ENCODE assay signal across 8 cellular contexts in genomic region chr19:52028780-52029123, GRCh38. TPM values are rescaled to one million over a fixed set of nuclear protein-coding genes. Genes with fewer than 3 reads are reported as not detected.
DNase-seq lines count a peak whose midpoint lies in the region; ATAC-seq and TF ChIP-seq lines count a peak whose summit lies in the region.

No MANE protein-coding gene starts in this region.

- H2AFZ ChIP-seq in HCT116 (ENCODE audit: low read depth, low read length, poor library complexity, severe bottlenecking) (no peak overlapping the region), OCI-LY3 (ENCODE audit: low read depth, low read length) (peak overlapping the region; percentile 96)

- RAD21 ChIA-PET in HCT116 (lab: Charles Lee; ENCODE audit: low non-redundant PET in 1 of 2, low total read pairs in 2 of 2, uncharacterized antibody in 2 of 2, unreplicated experiment in 2 of 2): interaction anchor here in 1 of 2 experiments (1.0 kb wide), 1 partner anchor 161 kb away, joined by 3 read pairs; the partner anchor contains the start of gene PPP2R1A

- H4K20me1 ChIP-seq in HCT116 (ENCODE audit: insufficient read depth) (no peaks in the 10 kb centered on the region), OCI-LY3 (ENCODE audit: insufficient read depth, low read length) (no peaks in the 10 kb centered on the region)

- H3K27me3 ChIP-seq in HCT116 (ENCODE audit: insufficient read depth, low read length): no peaks in the 10 kb centered on the region
- H3K27me3 ChIP-seq in OCI-LY3 (ENCODE audit: low read depth, low read length): no peaks in the 10 kb centered on the region
- no peaks in the 10 kb centered on the region for H3K27me3 ChIP-seq in neutrophil

- no peak for TF ChIP-seq POLR2A in HCT116 (IDR thresholded peaks at IDR 0.05; ENCODE audit: borderline replicate concordance, extremely low read depth, insufficient read depth, insufficient read length)

- POLR2A ChIA-PET in HCT116 (lab: Charles Lee): interaction anchor here (0.6 kb wide), 1 partner anchor 161 kb away, joined by 8 read pairs; the partner anchor contains the start of gene PPP2R1A

- peak; percentile 76 for DNase-seq in DMS79 treated with DMSO at 0.1 percent for 48 hours (lab: John Stamatoyannopoulos, UW)
- no peak for DNase-seq in HCT116 (ENCODE audit: low read depth, low spot score)
- DNase-seq in epithelial cell of proximal tubule (ENCODE audit: low read depth): no peak
- DNase-seq in SIG-M5 treated with dmso at 0.1 percent for 504 hours (lab: John Stamatoyannopoulos, UW; ENCODE audit: unreplicated experiment): no peak
- no peak for DNase-seq in germinal center (ENCODE audit: low spot score)
- DNase-seq in C1 segment of cervical spinal cord (lab: John Stamatoyannopoulos, UW): no peak

- H3K36me3 ChIP-seq in HCT116 (ENCODE audit: control insufficient read depth in 1 of 2, insufficient read depth in 2 of 2, low read length in 2 of 2) (peaks cover 0 to 5% of the 10 kb centered on the region in 2 experiments; a peak in 1 of 4 replicates), OCI-LY3 (replicated peaks; ENCODE audit: low read depth, low read length) (peaks cover 62% of the 10 kb centered on the region), neutrophil (peaks cover 4% of the 10 kb centered on the region)

- peak; percentile 40 for ATAC-seq in HCT116

- intact Hi-C loops in HCT116 (cut with micrococcal nuclease): loop anchor here (1.0 kb wide), 1 partner anchor 42 kb away; the partner anchor contains the start of gene ZNF350

- BruUV-seq in HCT116 (replicated peaks; lab: Mats Ljungman, UMichigan): TSS peak; percentile 83

- no peaks in the 10 kb centered on the region for H3K79me2 ChIP-seq in HCT116 (ENCODE audit: insufficient read depth, low read length)
- peaks cover 21% of the 10 kb centered on the region for H3K79me2 ChIP-seq in OCI-LY3 (ENCODE audit: low read length)

- H3K27ac ChIP-seq in HCT116 (ENCODE audit: low read depth, low read length) (peak overlapping the region; percentile 62; the same call in 1 of the 2 replicates), OCI-LY3 (ENCODE audit: low read length) (peak overlapping the region; percentile 71), neutrophil (peak overlapping the region; percentile 87)

- no peak for TF ChIP-seq CTCF in HCT116 (IDR thresholded peaks at IDR 0.05 in 2 of 3, conservative IDR thresholded peaks at IDR 0.05 in 1 of 3; ENCODE audit: borderline replicate concordance in 1 of 3, insufficient read depth in 1 of 3, low read depth in 2 of 3, low read length in 2 of 3)
- TF ChIP-seq CTCF in OCI-LY3 (IDR thresholded peaks at IDR 0.05; ENCODE audit: low read depth, low read length): no peak
- no peak for TF ChIP-seq CTCF in epithelial cell of proximal tubule (conservative IDR thresholded peaks at IDR 0.05; ENCODE audit: low read depth, low read length)
- no peak for TF ChIP-seq CTCF in neutrophil (IDR thresholded peaks at IDR 0.05)

- TF ChIP-seq RAD21 in HCT116 (IDR thresholded peaks at IDR 0.05; ENCODE audit: low read depth): no peak

- no peaks in the 10 kb centered on the region for H3K4me1 ChIP-seq in HCT116 (ENCODE audit: control insufficient read depth in 1 of 2, insufficient read depth in 2 of 2, low read length in 2 of 2)
- H3K4me1 ChIP-seq in OCI-LY3 (ENCODE audit: low read length): peaks cover 11% of the 10 kb centered on the region
- peaks cover 16 to 17% of the 10 kb centered on the region in 2 experiments for H3K4me1 ChIP-seq in neutrophil (ENCODE audit: control insufficient read depth in 1 of 2, insufficient read depth in 1 of 2, low read depth in 1 of 2, low read length in 1 of 2)

- H3K9me3 ChIP-seq in HCT116 (ENCODE audit: control insufficient read depth in 1 of 2, insufficient read depth in 1 of 2, low read depth in 1 of 2, low read length in 2 of 2): peaks cover 13 to 18% of the 10 kb centered on the region in 2 experiments; a peak in 2 of 4 replicates
- H3K9me3 ChIP-seq in OCI-LY3 (ENCODE audit: insufficient read depth, low read length): peaks cover 38% of the 10 kb centered on the region
- peaks cover 17% of the 10 kb centered on the region for H3K9me3 ChIP-seq in neutrophil

- peak overlapping the region; percentile 57 to 63 for H3K4me3 ChIP-seq in HCT116 (replicated peaks in 1 of 2; ENCODE audit: low read depth in 1 of 2, low read length in 2 of 2)
- H3K4me3 ChIP-seq in OCI-LY3 (ENCODE audit: low read length): peak overlapping the region; percentile 91
- H3K4me3 ChIP-seq in epithelial cell of proximal tubule (ENCODE audit: low read depth, low read length): peak overlapping the region; percentile 77
- H3K4me3 ChIP-seq in neutrophil (ENCODE audit: low read depth in 1 of 2, low read length in 1 of 2): peak overlapping the region; percentile 67 to 86

- no peaks in the 10 kb centered on the region for H3K9me2 ChIP-seq in HCT116 (ENCODE audit: insufficient read depth)

- CTCF ChIA-PET in HCT116 (lab: Charles Lee): no interaction called here

- H3K4me2 ChIP-seq in HCT116 (ENCODE audit: low read length) (peak overlapping the region; percentile 73), OCI-LY3 (ENCODE audit: low read length) (peak overlapping the region; percentile 65)

- peak overlapping the region; percentile 65 for H3K9ac ChIP-seq in HCT116 (ENCODE audit: low read length)
- H3K9ac ChIP-seq in OCI-LY3 (ENCODE audit: low read length): peak overlapping the region; percentile 92

TF ChIP-seq in HCT116, 20 proteins besides CTCF, POLR2A, EP300 and RAD21:
- TF ChIP-seq YY1 (IDR thresholded peaks at IDR 0.05; ENCODE audit: extremely low read depth, insufficient replicate concordance, low read depth, low read length) (no peak), EGR1 (IDR thresholded peaks at IDR 0.05; ENCODE audit: low read depth) (no peak), ELF1 (IDR thresholded peaks at IDR 0.05; ENCODE audit: borderline replicate concordance, low read depth) (no peak), POLR2AphosphoS5 (IDR thresholded peaks at IDR 0.05; ENCODE audit: low read depth, low read length) (no peak), TCF7L2 (IDR thresholded peaks at IDR 0.05; ENCODE audit: borderline replicate concordance, extremely low read depth, insufficient read depth, insufficient read length) (no peak), SP1 (IDR thresholded peaks at IDR 0.05; ENCODE audit: low read depth) (no peak), EZH2 (IDR thresholded peaks at IDR 0.05) (no peak), ZNF274 (IDR thresholded peaks at IDR 0.05; ENCODE audit: low read depth, low read length) (no peak)

RNA-seq across cellular contexts. Expression of gene ZNF614, which starts 0.6 kb away (rescaled TPM):
- 3.6 TPM for total RNA-seq in HCT116 (2021; ENCODE audit: unreplicated experiment)
- polyA plus RNA-seq in HCT116 (2012): 1.4 and 1.5 TPM in 2 replicates
- total RNA-seq in epithelial cell of proximal tubule: 2.5 and 5.3 TPM in 2 replicates

RNA-seq across cellular contexts. Expression of gene ZNF432, which starts 19.9 kb away (rescaled TPM):
- total RNA-seq in HCT116 (2021; ENCODE audit: unreplicated experiment) (0.64 TPM), epithelial cell of proximal tubule (1.6 and 2.8 TPM in 2 replicates)
- 0.36 and 0.40 TPM in 2 replicates for polyA plus RNA-seq in HCT116 (2012)

RNA-seq across cellular contexts. Expression of gene ZNF615, which starts 20.7 kb away (rescaled TPM):
- total RNA-seq in HCT116 (2021; ENCODE audit: unreplicated experiment) (1.6 TPM), epithelial cell of proximal tubule (2.7 and 7.0 TPM in 2 replicates)
- 0.86 and 1.6 TPM in 2 replicates for polyA plus RNA-seq in HCT116 (2012)

RNA-seq across cellular contexts. Expression of gene ZNF350, which starts 42.1 kb away (rescaled TPM):
- 2.3 TPM for total RNA-seq in HCT116 (2021; ENCODE audit: unreplicated experiment)
- 1.2 and 2.6 TPM in 2 replicates for polyA plus RNA-seq in HCT116 (2012)
- 2.7 and 4.3 TPM in 2 replicates for total RNA-seq in epithelial cell of proximal tubule
